In the genomic region with DNA sequence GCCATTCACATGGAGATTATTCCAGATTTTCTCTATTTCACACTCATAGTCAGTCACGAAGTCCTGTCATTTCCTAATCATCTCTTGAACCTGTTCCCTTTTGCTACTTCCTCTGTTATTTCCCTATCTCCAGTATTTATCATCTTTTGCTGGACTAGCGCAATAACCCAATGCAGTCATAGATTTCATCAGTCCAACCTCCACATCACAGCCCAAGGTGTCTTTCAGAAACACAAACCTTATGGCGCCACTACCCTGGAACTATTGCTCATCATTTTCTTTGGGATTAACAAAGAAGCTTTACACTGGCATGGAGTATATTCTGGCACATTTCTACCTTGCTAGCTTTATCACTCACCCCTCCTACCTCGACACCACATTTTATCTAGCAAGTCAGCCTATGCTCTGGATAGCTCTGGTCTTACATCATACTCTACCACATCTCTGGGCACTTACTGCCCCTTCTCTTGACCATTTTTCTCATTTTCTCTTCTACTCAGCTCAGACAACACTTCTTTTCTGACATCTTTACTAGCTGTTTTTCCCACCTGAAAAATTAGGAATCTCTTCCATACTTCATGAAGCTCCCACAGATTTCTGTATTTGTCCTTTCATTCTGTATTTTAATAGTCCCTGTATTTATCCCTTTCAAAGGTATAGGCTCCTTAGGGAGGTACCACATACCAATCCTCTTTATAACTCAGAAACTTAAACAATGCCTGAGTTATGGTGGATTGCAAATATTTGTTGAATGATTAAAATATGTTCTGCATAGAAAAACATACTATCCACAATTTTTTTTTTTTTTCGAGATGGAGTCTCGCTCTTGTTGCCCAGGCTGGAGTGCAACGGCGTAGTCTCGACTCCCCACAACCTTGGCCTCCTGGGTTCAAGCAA, we compare ENCODE assay signal across 15 cellular contexts.
DNase-seq lines count a peak whose midpoint lies in the region; ATAC-seq and TF ChIP-seq lines count a peak whose summit lies in the region.
"Had no signal": no experiment of that assay in that cellular context is flagged by ENCODE, and none has a peak within 500 bp of the region (broad histone marks: within the 10 kb centered on the region; RNA-seq: fewer than 3 reads in every experiment).

No MANE protein-coding gene starts in this region.

- intact Hi-C loops in PC-3 (cut with micrococcal nuclease): loop anchor here (5.0 to 10.0 kb wide), 4 partner anchors 73 to 177 kb away; no protein-coding TSS in a partner anchor
- intact Hi-C loops in mammary epithelial cell (cut with micrococcal nuclease): loop anchor here (2.0 to 10.0 kb wide), 2 partner anchors 77 to 375 kb away; no protein-coding TSS in a partner anchor

- no peak overlapping the region for H4K12ac ChIP-seq in trophoblast cell (ENCODE audit: low read depth, low read length)

- ATAC-seq in PC-3: peak; percentile 54

- CTCF ChIA-PET in PC-3 (lab: Charles Lee): no interaction called here
- CTCF ChIA-PET in mammary epithelial cell (lab: Charles Lee; ENCODE audit: low non-redundant PET): no interaction called here

- dilution Hi-C loops in mammary epithelial cell (cut with HindIII; ENCODE audit: low sequenced_read_pairs): no loop called here

- no peak overlapping the region for H3K18ac ChIP-seq in trophoblast cell (ENCODE audit: low read length)

- no peak overlapping the region for H4K91ac ChIP-seq in trophoblast cell (ENCODE audit: low read depth, low read length)

- BruUV-seq in PC-3 (replicated peaks; lab: Mats Ljungman, UMichigan) (TSS peak; percentile 85), mammary epithelial cell (replicated peaks; lab: Mats Ljungman, UMichigan) (no TSS peak)

- no peak overlapping the region for H3K4ac ChIP-seq in trophoblast cell (ENCODE audit: low read depth, low read length)

- in situ Hi-C loops in mammary epithelial cell (cut with MboI; ENCODE audit: low sequenced_read_pairs in 2 of 2): no loop called here

- H3K79me2 ChIP-seq in PC-3 (ENCODE audit: low read length) (no peaks in the 10 kb centered on the region), mammary epithelial cell (ENCODE audit: insufficient read depth, low read length) (no peaks in the 10 kb centered on the region), trophoblast cell (ENCODE audit: control insufficient read depth, insufficient read depth, low read length, poor library complexity) (no peaks in the 10 kb centered on the region)

- H3K23ac ChIP-seq in trophoblast cell (ENCODE audit: low read length): no peak overlapping the region

- peak overlapping the region; percentile 86 for H3K9ac ChIP-seq in PC-3 (ENCODE audit: low read length)
- no peak overlapping the region for H3K9ac ChIP-seq in mammary epithelial cell (ENCODE audit: insufficient read depth, low read length)
- H3K9ac ChIP-seq in trophoblast cell (ENCODE audit: low read length): no peak overlapping the region

- DNase-seq in SIG-M5 treated with dmso at 0.1 percent for 504 hours (lab: John Stamatoyannopoulos, UW; ENCODE audit: unreplicated experiment): peak; percentile 7
- DNase-seq in SIG-M5 (lab: John Stamatoyannopoulos, UW): no peak
- DNase-seq in PC-3: peak; percentile 75
- DNase-seq in mammary epithelial cell: peak; percentile 43
- peak; percentile 65 to 82 for DNase-seq in trophoblast cell
- no peak for DNase-seq in 8988T
- DNase-seq in NCI-H2029 (lab: John Stamatoyannopoulos, UW): no peak
- no peak for DNase-seq in mesenteric fat pad (ENCODE audit: low spot score)
- DNase-seq: CD4-positive, alpha-beta T cell; KBM-7; NCI-H1436 treated with DMSO at 0.1 percent for 48 hours; NCI-H2081 treated with DMSO at 0.1 percent for 48 hours; RPMI8226; SW 1271 had no signal

- H3K27ac ChIP-seq in PC-3 (ENCODE audit: low read length) (peak overlapping the region; percentile 99), mammary epithelial cell (ENCODE audit: insufficient read depth, low read depth, low read length) (peak overlapping the region; percentile 69), trophoblast cell (ENCODE audit: low read depth, low read length) (no peak overlapping the region)
- H3K27ac ChIP-seq: SJSA1 had no signal

- no peaks in the 10 kb centered on the region for H3K36me3 ChIP-seq in PC-3 (ENCODE audit: low read depth, low read length)
- H3K36me3 ChIP-seq in mammary epithelial cell (ENCODE audit: insufficient read depth, low read length): no peaks in the 10 kb centered on the region
- H3K36me3 ChIP-seq in trophoblast cell (ENCODE audit: control insufficient read depth in 1 of 2, insufficient read depth in 2 of 2, low read length in 2 of 2): no peaks in the 10 kb centered on the region
- H3K36me3 ChIP-seq: SJSA1 had no signal

- no peak overlapping the region for H4K8ac ChIP-seq in trophoblast cell (ENCODE audit: low read depth, low read length)

- H2BK5ac ChIP-seq in trophoblast cell (ENCODE audit: low read depth, low read length, poor library complexity): no peak overlapping the region

- no peaks in the 10 kb centered on the region for H3K79me1 ChIP-seq in trophoblast cell (ENCODE audit: low read length)

- no peaks in the 10 kb centered on the region for H3K9me2 ChIP-seq in PC-3 (replicated peaks; ENCODE audit: low read length)

- H3K4me3 ChIP-seq in PC-3 (ENCODE audit: low read length): 0 out of 2 replicates have a peak overlapping the region, but pooled peaks have one; percentile 11
- no peak overlapping the region for H3K4me3 ChIP-seq in mammary epithelial cell (replicated peaks in 1 of 3; ENCODE audit: insufficient read depth in 1 of 3, low read depth in 2 of 3, low read length in 3 of 3)
- no peak overlapping the region for H3K4me3 ChIP-seq in trophoblast cell (ENCODE audit: low read depth, low read length)
- H3K4me3 ChIP-seq: SJSA1 had no signal

- peaks cover 14% of the 10 kb centered on the region for H3F3A ChIP-seq in PC-3 (ENCODE audit: low read length, unreplicated experiment)

- H3K4me2 ChIP-seq in PC-3 (ENCODE audit: low read length) (peak overlapping the region; percentile 35), mammary epithelial cell (ENCODE audit: insufficient read depth, low read depth, low read length) (no peak overlapping the region), trophoblast cell (ENCODE audit: low read length) (no peak overlapping the region)

- WGBS in mammary epithelial cell (ENCODE audit: low coverage, missing lambda C conversion rate): 93% methylated on average over 9 of the region's 9 CpGs
- WGBS in trophoblast cell (ENCODE audit: extremely low coverage, insufficient coverage, insufficient read length): no CpG with 5 or more reads among the region's 9 CpGs

- TF ChIP-seq CTCF in PC-3 (conservative IDR thresholded peaks at IDR 0.05; ENCODE audit: low read depth, low read length): no peak
- no peak for TF ChIP-seq CTCF in mammary epithelial cell (conservative IDR thresholded peaks at IDR 0.05 in 1 of 2, IDR thresholded peaks at IDR 0.05 in 1 of 2; ENCODE audit: extremely low read depth in 1 of 2, insufficient read depth in 1 of 2, low read depth in 1 of 2, low read length in 2 of 2)

- H4K20me1 ChIP-seq in PC-3 (ENCODE audit: low read length): no peaks in the 10 kb centered on the region
- no peaks in the 10 kb centered on the region for H4K20me1 ChIP-seq in mammary epithelial cell (ENCODE audit: insufficient read depth, low read length)

- POLR2A ChIA-PET in PC-3 (lab: Charles Lee; ENCODE audit: unreplicated experiment): interaction anchor here (0.6 kb wide), 1 partner anchor 91 kb away, joined by 3 read pairs; no protein-coding TSS in a partner anchor

- H3K9me3 ChIP-seq in PC-3 (ENCODE audit: low read length): no peaks in the 10 kb centered on the region
- peaks cover 5% of the 10 kb centered on the region for H3K9me3 ChIP-seq in mammary epithelial cell (replicated peaks; ENCODE audit: insufficient read depth, low read length)
- no peaks in the 10 kb centered on the region for H3K9me3 ChIP-seq in trophoblast cell (ENCODE audit: insufficient read depth, low read depth, low read length)
- H3K9me3 ChIP-seq: SJSA1 had no signal

- no peak overlapping the region for H2BK120ac ChIP-seq in trophoblast cell (ENCODE audit: insufficient read depth, low read length, poor library complexity)

- H2BK12ac ChIP-seq in trophoblast cell (ENCODE audit: low read length): no peak overlapping the region

- H2AFZ ChIP-seq in PC-3 (ENCODE audit: low read length) (no peak overlapping the region), mammary epithelial cell (ENCODE audit: low read depth, low read length) (no peak overlapping the region), trophoblast cell (ENCODE audit: insufficient read depth, low read length, poor library complexity) (no peak overlapping the region)

- no peaks in the 10 kb centered on the region for H3K27me3 ChIP-seq in PC-3 (ENCODE audit: low read length)
- H3K27me3 ChIP-seq in mammary epithelial cell (ENCODE audit: insufficient read depth, low read length): no peaks in the 10 kb centered on the region
- H3K27me3 ChIP-seq in trophoblast cell (ENCODE audit: insufficient read depth, low read length): no peaks in the 10 kb centered on the region
- H3K27me3 ChIP-seq: SJSA1 had no signal

- H2AK5ac ChIP-seq in trophoblast cell (ENCODE audit: low read length): no peak overlapping the region

- H3K4me1 ChIP-seq in PC-3 (ENCODE audit: insufficient read depth, low read length): peaks cover 49% of the 10 kb centered on the region
- H3K4me1 ChIP-seq in mammary epithelial cell (ENCODE audit: insufficient read depth, low read length): peaks cover 22% of the 10 kb centered on the region
- no peaks in the 10 kb centered on the region for H3K4me1 ChIP-seq in trophoblast cell (ENCODE audit: control insufficient read depth in 1 of 2, insufficient read depth in 2 of 2, low read length in 2 of 2)
- H3K4me1 ChIP-seq: SJSA1 had no signal

- no peak overlapping the region for H3K14ac ChIP-seq in trophoblast cell (ENCODE audit: low read length)

Comparison
In these comparisons a context has a peak if more than half of its experiments do, and no peak if none do; other contexts are left out.
1. DNase-seq: peak in SIG-M5 treated with dmso at 0.1 percent for 504 hours (single experiment), PC-3 (single experiment), mammary epithelial cell (single experiment) and trophoblast cell (2 of 2); none in SIG-M5 (single experiment), 8988T (single experiment), NCI-H2029 (single experiment) and mesenteric fat pad (single experiment).